Comparison of ENCODE assay signal across 8 cellular contexts in genomic region chr12:32106517-32107366, GRCh38. TPM values are rescaled to one million over a fixed set of nuclear protein-coding genes. Genes with fewer than 3 reads are reported as not detected.
DNase-seq lines count a peak whose midpoint lies in the region; ATAC-seq, FAIRE-seq and TF ChIP-seq lines count a peak whose summit lies in the region.

BICD1 (plus strand) TSS chr12:32106847; CDS start chr12:32107332, 485 bp downstream.

- peak within 1 kb of the TSS; percentile 65 for H3K27ac ChIP-seq in HepG2 (ENCODE audit: extremely low read length, insufficient read depth, low read length)

- FAIRE-seq in HepG2 (lab: Jason Lieb, UNC), result no peak

- peak; percentile 83 for ATAC-seq in GM19043 (IDR thresholded peaks at IDR 0.05; ENCODE audit: low read depth, unreplicated experiment)
- peak; percentile 87 for ATAC-seq in HG03354 (IDR thresholded peaks at IDR 0.05; ENCODE audit: poor library complexity, severe bottlenecking, unreplicated experiment)
- peak; percentile 97 for ATAC-seq in HepG2

- H2AFZ ChIP-seq in HepG2 (ENCODE audit: low read length), result peak within 1 kb of the TSS; percentile 37

- TF ChIP-seq CTCF in BE2C (IDR thresholded peaks at IDR 0.05; ENCODE audit: low read depth, low read length), result peak; percentile 30; the same call in 1 of the 2 replicates
- TF ChIP-seq CTCF in HepG2 (CRISPR knock-in tag; IDR thresholded peaks at IDR 0.05), result peak; percentile 62

- in situ Hi-C loops in HepG2 (cut with HindIII; ENCODE audit: extremely low pct_ligation_motif_present, low pct_unique_long_range_greater_than_20kb), result no loop called here

- peak within 1 kb of the TSS; percentile 90 for H3K4me2 ChIP-seq in HepG2 (ENCODE audit: low read depth, low read length)

- DNase-seq in BE2C (peak; percentile 96), NCI-H524 treated with DMSO at 0.1 percent for 48 hours (lab: John Stamatoyannopoulos, UW) (peak; percentile 20), dedifferentiated amniotic fluid mesenchymal stem cell (ENCODE audit: extremely low spot score) (peak; percentile 73), HepG2 (ENCODE audit: low spot score) (peak; percentile 68)
- peak; percentile 44 to 73 for DNase-seq in activated CD4-positive, alpha-beta T cell treated with anti-CD3 and anti-CD28 coated beads, Interleukin-2, amount 50 U/mL, for 24 hours (ENCODE audit: low read depth in 1 of 2, low spot score in 1 of 2)
- peak; percentile 79 for DNase-seq in stimulated activated CD4-positive, alpha-beta T cell treated with anti-CD3 and anti-CD28 coated beads, Interleukin-4, amount 100 ng/mL, for 1 hour

- peak within 1 kb of the TSS; percentile 71 for H3K4me3 ChIP-seq in BE2C (ENCODE audit: low read depth, low read length)
- H3K4me3 ChIP-seq in HepG2 (replicated peaks in 1 of 3; ENCODE audit: insufficient read depth in 1 of 3, low read depth in 2 of 3, low read length in 3 of 3), result peak within 1 kb of the TSS; percentile 84 to 92 (median 91)

- intact Hi-C loops in HepG2 (cut with micrococcal nuclease; ENCODE audit: unreplicated experiment), result no loop called here

- H3K79me2 ChIP-seq in HepG2 (ENCODE audit: insufficient read depth, low read length), result no peaks in the 10 kb centered on the region

- no peaks in the 10 kb centered on the region for H4K20me1 ChIP-seq in HepG2 (ENCODE audit: insufficient read depth, low read length)

- peaks cover 6% of the 10 kb centered on the region for H3K36me3 ChIP-seq in BE2C
- H3K36me3 ChIP-seq in HepG2 (replicated peaks in 1 of 2; ENCODE audit: control insufficient read depth in 1 of 2, insufficient read depth in 2 of 2, low read length in 2 of 2), result no peaks in the 10 kb centered on the region

- WGBS in HepG2 (ENCODE audit: low lambda C conversion rate), result 2% methylated on average over 17 of the region's 96 CpGs

- POLR2A ChIA-PET in HepG2 (lab: Yijun Ruan, JAX), result no interaction called here

- no peaks in the 10 kb centered on the region for H3K27me3 ChIP-seq in BE2C
- peaks cover 1 to 6% of the 10 kb centered on the region in 2 experiments; a peak in 4 of 5 replicates for H3K27me3 ChIP-seq in HepG2 (ENCODE audit: control insufficient read depth in 1 of 2, insufficient read depth in 2 of 2, low read length in 2 of 2)

- no TSS peak for BruUV-seq in HepG2 (replicated peaks; lab: Mats Ljungman, UMichigan)

- peak; percentile 67 to 71 for TF ChIP-seq POLR2A in HepG2 (IDR thresholded peaks at IDR 0.05; ENCODE audit: insufficient read depth in 1 of 2, low read depth in 2 of 2, low read length in 2 of 2)

- H3K4me1 ChIP-seq in BE2C, result no peaks in the 10 kb centered on the region
- H3K4me1 ChIP-seq in HepG2 (ENCODE audit: insufficient read depth, low read length), result peaks cover 25% of the 10 kb centered on the region

- CTCF ChIA-PET in HepG2 (lab: Yijun Ruan, JAX; ENCODE audit: low intra/inter-chr PET ratio, low total read pairs), result no interaction called here

- peak within 1 kb of the TSS; percentile 75 for H3K9ac ChIP-seq in HepG2 (ENCODE audit: insufficient read depth, low read depth, low read length)

- H3K9me3 ChIP-seq in BE2C (no peaks in the 10 kb centered on the region), HepG2 (ENCODE audit: low read length) (no peaks in the 10 kb centered on the region)

- TF ChIP-seq EP300 in HepG2 (IDR thresholded peaks at IDR 0.05; ENCODE audit: low read depth in 2 of 2, low read length in 2 of 2) (no peak), HepG2 (CRISPR knock-in tag; IDR thresholded peaks at IDR 0.05; ENCODE audit: borderline replicate concordance) (peak; percentile 29; the same call in 1 of the 2 replicates)

- peak; percentile 81 for TF ChIP-seq RAD21 in HepG2 (CRISPR knock-in tag; IDR thresholded peaks at IDR 0.05)

TF ChIP-seq in HepG2, 621 proteins besides CTCF, POLR2A, EP300 and RAD21 (continues in another document):
- TF ChIP-seq MEIS1 (CRISPR knock-in tag; IDR thresholded peaks at IDR 0.05; ENCODE audit: borderline replicate concordance) (no peak), ZNF749 (CRISPR knock-in tag; IDR thresholded peaks at IDR 0.05; ENCODE audit: borderline replicate concordance) (no peak), ZNF451 (CRISPR knock-in tag; IDR thresholded peaks at IDR 0.05) (peak; percentile 39; the same call in 1 of the 2 replicates), TGIF2 (CRISPR knock-in tag; IDR thresholded peaks at IDR 0.05) (no peak; the same call in 1 of the 2 replicates), JDP2 (CRISPR knock-in tag; IDR thresholded peaks at IDR 0.05; ENCODE audit: borderline replicate concordance) (no peak), ZNF276 (CRISPR knock-in tag; IDR thresholded peaks at IDR 0.05; ENCODE audit: low read depth) (0 out of 2 replicates have a peak, but pooled peaks have one; percentile 29)

RNA-seq across cellular contexts. Expression of gene BICD1, which starts in this region (rescaled TPM):
- polyA plus RNA-seq in BE2C (2012; ENCODE audit: insufficient read depth, insufficient read length, low read depth), result 63.6 TPM
- total RNA-seq in HepG2 (2016; rRNA removed; fragmentation: Illumina TruSeq; extraction: Trizol), result 4.8 and 5.2 TPM in 2 replicates
- 2.9 and 3.2 TPM in 2 replicates for total RNA-seq in HepG2 (2016; cell fraction: cytosol; rRNA removed; fragmentation: Illumina TruSeq; extraction: Trizol; ENCODE audit: low read depth)
- total RNA-seq in HepG2 (2016; cell fraction: insoluble cytoplasmic fraction; rRNA removed; fragmentation: Illumina TruSeq; extraction: Trizol), result 3.7 and 5.0 TPM in 2 replicates
- total RNA-seq in HepG2 (2016; cell fraction: membrane; rRNA removed; fragmentation: Illumina TruSeq; extraction: Trizol), result 4.3 and 5.1 TPM in 2 replicates
- 11.2 and 11.5 TPM in 2 replicates for total RNA-seq in HepG2 (2016; cell fraction: nucleus; rRNA removed; fragmentation: Illumina TruSeq; extraction: Trizol)
- 4.5 and 4.7 TPM in 2 replicates for polyA plus RNA-seq in HepG2 (2011; rRNA removed)
- 1.5 and 2.1 TPM in 2 replicates for polyA plus RNA-seq in HepG2 (2011; cell fraction: cytosol; rRNA removed)
- 8.0 and 8.8 TPM in 2 replicates for polyA plus RNA-seq in HepG2 (2011; cell fraction: nucleus; rRNA removed)
- 4.7 and 5.0 TPM in 2 replicates for polyA plus RNA-seq in HepG2 (2012)
- 1.6 and 1.7 TPM in 2 replicates for polyA plus RNA-seq in HepG2 (2016; cell fraction: cytosol; fragmentation: Illumina TruSeq; extraction: Trizol; ENCODE audit: low read depth)
- polyA plus RNA-seq in HepG2 (2016; cell fraction: insoluble cytoplasmic fraction; fragmentation: Illumina TruSeq; extraction: Trizol; ENCODE audit: low read depth), result 8.0 and 8.4 TPM in 2 replicates
- polyA plus RNA-seq in HepG2 (2016; cell fraction: membrane; fragmentation: Illumina TruSeq; extraction: Trizol; ENCODE audit: low read depth), result 4.5 and 4.7 TPM in 2 replicates
- polyA plus RNA-seq in HepG2 (2016; cell fraction: nucleus; fragmentation: Illumina TruSeq; extraction: Trizol; ENCODE audit: insufficient read depth, low read depth), result 9.3 and 10.0 TPM in 2 replicates
- polyA minus RNA-seq in HepG2 (2011; rRNA and poly(A)+ RNA removed; ENCODE audit: low replicate concordance), result 11.8 and 42.9 TPM in 2 replicates
- 2.5 and 3.4 TPM in 2 replicates for polyA minus RNA-seq in HepG2 (2011; cell fraction: cytosol; rRNA and poly(A)+ RNA removed)
- 24.3 and 27.0 TPM in 2 replicates for polyA minus RNA-seq in HepG2 (2011; cell fraction: nucleus; rRNA and poly(A)+ RNA removed)

Comparison
In these comparisons a context has a peak if more than half of its experiments do, and no peak if none do; other contexts are left out.
1. Peak in every context shown above with its lines: DNase-seq, ATAC-seq, H3K4me3 ChIP-seq and H3K27ac ChIP-seq.
2. DNase-seq: peak in every context shown above with its lines; median percentile 96 in BE2C; 79 in stimulated activated CD4-positive, alpha-beta T cell treated with anti-CD3 and anti-CD28 coated beads, Interleukin-4, amount 100 ng/mL, for 1 hour; 73 in dedifferentiated amniotic fluid mesenchymal stem cell; 68 in HepG2; 58 in activated CD4-positive, alpha-beta T cell treated with anti-CD3 and anti-CD28 coated beads, Interleukin-2, amount 50 U/mL, for 24 hours; 20 in NCI-H524 treated with DMSO at 0.1 percent for 48 hours.